Comparison of ENCODE assay signal across 26 cellular contexts in genomic region chr2:180591947-180592346, GRCh38.
"Had no signal": no experiment of that assay in that cellular context is flagged by ENCODE, and none has a peak within 500 bp of the region (broad histone marks: within the 10 kb centered on the region; RNA-seq: fewer than 3 reads in every experiment).

No MANE protein-coding gene starts in this region.

- H3K27ac Mint-ChIP-seq: dendritic cell treated with granulocyte-macrophage colony-stimulating factor and Interleukin-4, amounts not matched to agents 40 ng/mL and 50 ng/mL, for 4 days; effector memory CD8-positive, alpha-beta T cell had no signal

- H3K36me3 ChIP-seq: colonic mucosa, esophagus muscularis mucosa, esophagus squamous epithelium, gastrocnemius medialis, gastroesophageal sphincter, heart left ventricle, heart right ventricle had no signal

- DNase-seq: colonic mucosa; cortex of kidney; dermis blood vessel endothelial cell; dorsolateral prefrontal cortex; effector CD4-positive, alpha-beta T cell; effector CD8-positive, alpha-beta T cell; effector memory CD4-positive, alpha-beta T cell; effector memory CD8-positive, alpha-beta T cell; endodermal cell; erythroblast; esophagus squamous epithelium; foreskin fibroblast; foreskin keratinocyte; foreskin melanocyte; gastrocnemius medialis; glutamatergic neuron; head of caudate nucleus; heart left ventricle; heart right ventricle had no signal

- ATAC-seq: effector memory CD8-positive, alpha-beta T cell; esophagus mucosa; foreskin keratinocyte; gastrocnemius medialis; gastroesophageal sphincter; heart left ventricle; heart right ventricle had no signal

- H3K27ac ChIP-seq: colonic mucosa, coronary artery, dorsolateral prefrontal cortex, epithelial cell of prostate, esophagus muscularis mucosa, esophagus squamous epithelium, foreskin keratinocyte, gastrocnemius medialis, gastroesophageal sphincter, heart left ventricle, heart right ventricle had no signal

- H3K4me1 Mint-ChIP-seq: endodermal cell had no signal

- H3K4me1 ChIP-seq: colonic mucosa, esophagus muscularis mucosa, esophagus squamous epithelium, foreskin keratinocyte, gastrocnemius medialis, gastroesophageal sphincter, heart left ventricle, heart right ventricle had no signal

- H3K27me3 ChIP-seq: colonic mucosa, dorsolateral prefrontal cortex, esophagus muscularis mucosa, esophagus squamous epithelium, foreskin keratinocyte, gastrocnemius medialis, gastroesophageal sphincter, heart left ventricle, heart right ventricle had no signal

- H3K4me3 Mint-ChIP-seq: dendritic cell treated with granulocyte-macrophage colony-stimulating factor and Interleukin-4, amounts not matched to agents 40 ng/mL and 50 ng/mL, for 4 days; endodermal cell had no signal

- H3K9me3 ChIP-seq: colonic mucosa, esophagus muscularis mucosa, esophagus squamous epithelium, gastrocnemius medialis, gastroesophageal sphincter, heart left ventricle, heart right ventricle had no signal

- H3K4me3 ChIP-seq: colonic mucosa, coronary artery, dorsolateral prefrontal cortex, esophagus muscularis mucosa, esophagus squamous epithelium, gastrocnemius medialis, gastroesophageal sphincter, heart left ventricle, heart right ventricle had no signal

- FAIRE-seq: endothelial cell of umbilical vein had no signal

- H3K27me3 Mint-ChIP-seq: dendritic cell treated with granulocyte-macrophage colony-stimulating factor and Interleukin-4, amounts not matched to agents 40 ng/mL and 50 ng/mL, for 4 days had no signal
